1 cellular context compared by ENCODE assay signal in the genomic region with DNA sequence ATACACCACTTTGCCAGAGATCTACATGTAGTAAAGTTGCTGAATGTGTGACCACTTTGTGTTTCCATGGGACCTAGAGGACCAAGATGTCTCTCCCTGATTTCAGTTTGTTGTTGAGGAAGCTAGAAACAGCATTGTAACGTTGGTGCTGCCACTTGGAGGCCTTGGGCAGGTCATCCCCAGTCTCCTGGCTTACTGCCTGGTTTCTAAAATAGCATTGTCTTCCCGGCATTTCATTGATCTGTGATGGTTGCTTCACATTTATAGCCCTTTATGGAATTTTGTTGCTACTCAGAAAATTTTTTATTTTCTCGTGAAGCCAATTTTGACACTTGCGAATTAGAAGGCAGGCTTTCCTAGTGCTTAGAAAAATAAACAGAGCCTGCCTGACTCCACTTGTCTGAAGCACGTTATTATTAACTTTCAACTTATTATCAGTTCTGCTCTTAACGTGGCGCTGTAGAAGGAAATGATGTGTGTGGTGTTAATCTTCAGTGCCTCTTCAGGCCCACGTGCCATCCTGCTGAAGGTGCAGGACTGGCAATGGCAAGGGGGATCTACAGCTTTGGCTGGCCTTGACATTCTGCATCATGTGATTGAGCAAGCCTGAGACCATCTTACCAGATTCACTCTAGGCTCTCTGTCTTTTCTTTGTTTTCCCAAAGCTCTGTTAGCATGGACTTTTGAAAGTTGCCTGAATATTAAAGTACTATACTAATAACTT.
TF ChIP-seq lines count a peak whose summit lies in the region.

No MANE protein-coding gene starts in this region.

TF ChIP-seq in IMR-90, 13 proteins besides CTCF, POLR2A, EP300 and RAD21:
- TF ChIP-seq RFX5 (IDR thresholded peaks at IDR 0.05; ENCODE audit: low read depth, low read length) (no peak), MAZ (IDR thresholded peaks at IDR 0.05; ENCODE audit: borderline replicate concordance, low read depth, low read length) (no peak), RCOR1 (IDR thresholded peaks at IDR 0.05; ENCODE audit: insufficient replicate concordance, low read length) (no peak), CEBPB (IDR thresholded peaks at IDR 0.05; ENCODE audit: low read depth, low read length) (no peak), MXI1 (IDR thresholded peaks at IDR 0.05; ENCODE audit: borderline replicate concordance, low read depth, low read length) (no peak), NFE2L2 (IDR thresholded peaks at IDR 0.05; ENCODE audit: low read depth, low read length) (no peak), BHLHE40 (IDR thresholded peaks at IDR 0.05; ENCODE audit: low read depth, low read length) (no peak), CHD1 (IDR thresholded peaks at IDR 0.05; ENCODE audit: low read depth, low read length) (no peak), USF2 (IDR thresholded peaks at IDR 0.05; ENCODE audit: low read depth, low read length) (no peak)
- TF ChIP-seq, protein P1, sequence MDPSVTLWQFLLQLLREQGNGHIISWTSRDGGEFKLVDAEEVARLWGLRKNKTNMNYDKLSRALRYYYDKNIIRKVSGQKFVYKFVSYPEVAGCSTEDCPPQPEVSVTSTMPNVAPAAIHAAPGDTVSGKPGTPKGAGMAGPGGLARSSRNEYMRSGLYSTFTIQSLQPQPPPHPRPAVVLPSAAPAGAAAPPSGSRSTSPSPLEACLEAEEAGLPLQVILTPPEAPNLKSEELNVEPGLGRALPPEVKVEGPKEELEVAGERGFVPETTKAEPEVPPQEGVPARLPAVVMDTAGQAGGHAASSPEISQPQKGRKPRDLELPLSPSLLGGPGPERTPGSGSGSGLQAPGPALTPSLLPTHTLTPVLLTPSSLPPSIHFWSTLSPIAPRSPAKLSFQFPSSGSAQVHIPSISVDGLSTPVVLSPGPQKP (IDR thresholded peaks at IDR 0.05; ENCODE audit: borderline replicate concordance, low read depth, low read length) = no peak
